8 cellular contexts compared by ENCODE assay signal in the genomic region with DNA sequence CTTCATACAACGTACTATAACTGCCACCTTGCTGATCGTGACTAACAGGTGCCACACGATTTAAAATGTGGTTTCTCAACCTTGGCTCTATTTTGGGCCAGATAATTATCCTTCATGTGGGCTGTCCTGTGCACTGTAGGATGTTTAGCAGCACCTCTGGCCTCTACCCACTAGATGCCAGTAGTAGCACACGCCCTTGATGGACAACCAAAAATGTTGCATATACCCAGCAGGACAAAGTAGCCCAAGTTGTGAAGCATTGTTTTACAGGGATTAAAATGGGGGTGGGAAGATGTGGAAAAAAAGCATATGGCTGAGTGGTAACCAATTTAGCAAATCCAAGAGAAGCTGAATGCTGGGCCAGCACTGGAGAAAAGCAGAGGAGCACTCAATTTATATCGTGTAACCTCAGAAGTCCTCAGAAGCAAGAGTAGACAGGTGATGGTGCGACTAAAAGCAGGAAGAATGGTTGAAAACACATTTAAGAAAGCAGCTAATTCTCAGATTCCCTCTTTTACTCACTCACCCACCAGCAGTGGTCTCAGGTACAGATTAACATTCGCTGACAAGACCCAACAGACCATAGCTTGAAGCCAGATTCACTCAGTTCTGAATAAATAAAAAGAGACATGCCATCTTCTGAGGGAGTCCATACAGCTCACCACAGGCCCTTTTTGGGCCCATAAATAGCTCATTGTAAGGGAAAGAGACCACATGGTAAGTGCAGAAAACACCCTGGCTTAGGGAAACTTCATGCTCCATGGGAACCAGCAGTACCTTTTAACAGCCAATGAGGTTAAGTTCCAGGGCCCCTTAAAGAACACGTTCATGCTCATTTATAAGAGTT. TPM values are rescaled to one million over a fixed set of nuclear protein-coding genes. Genes with fewer than 3 reads are reported as not detected.
DNase-seq lines count a peak whose midpoint lies in the region; ATAC-seq and TF ChIP-seq lines count a peak whose summit lies in the region.

No MANE protein-coding gene starts in this region.

- H3K9ac ChIP-seq in PC-3 (ENCODE audit: low read length): no peak overlapping the region

- TF ChIP-seq CTCF in GM12865 (IDR thresholded peaks at IDR 0.05; ENCODE audit: insufficient read depth, low read depth, low read length, missing control alignments): peak; percentile 90
- peak; percentile 73 for TF ChIP-seq CTCF in HFFc6 (IDR thresholded peaks at IDR 0.05)
- peak; percentile 90 for TF ChIP-seq CTCF in PC-3 (conservative IDR thresholded peaks at IDR 0.05; ENCODE audit: low read depth, low read length)
- TF ChIP-seq CTCF in heart left ventricle (IDR thresholded peaks at IDR 0.05): peak; percentile 48 to 73 (median 63)

- H3K9me3 ChIP-seq in PC-3 (ENCODE audit: low read length): no peaks in the 10 kb centered on the region
- no peaks in the 10 kb centered on the region for H3K9me3 ChIP-seq in heart left ventricle

- H3K27me3 ChIP-seq in PC-3 (ENCODE audit: low read length): no peaks in the 10 kb centered on the region
- H3K27me3 ChIP-seq in heart left ventricle: no peaks in the 10 kb centered on the region

- no peaks in the 10 kb centered on the region for H3K9me3 Mint-ChIP-seq in HFFc6

- H3K27ac ChIP-seq in PC-3 (ENCODE audit: low read length): no peak overlapping the region
- no peak overlapping the region for H3K27ac ChIP-seq in heart left ventricle

- no peak for TF ChIP-seq POLR2A in heart left ventricle (IDR thresholded peaks at IDR 0.05)

- BruUV-seq in PC-3 (replicated peaks; lab: Mats Ljungman, UMichigan): no TSS peak

- peak; percentile 98 for ATAC-seq in PC-3
- peak; percentile 63 to 91 (median 81) for ATAC-seq in heart left ventricle
- no peak for ATAC-seq in HG03196 (IDR thresholded peaks at IDR 0.05; ENCODE audit: unreplicated experiment)
- no peak for ATAC-seq in HG03565 (IDR thresholded peaks at IDR 0.05; ENCODE audit: unreplicated experiment)

- H2AFZ ChIP-seq in PC-3 (ENCODE audit: low read length): no peak overlapping the region

- H3F3A ChIP-seq in PC-3 (ENCODE audit: low read length, unreplicated experiment): no peaks in the 10 kb centered on the region

- no peak overlapping the region for H3K4me3 Mint-ChIP-seq in HFFc6

- H3K4me1 ChIP-seq in PC-3 (ENCODE audit: insufficient read depth, low read length): no peaks in the 10 kb centered on the region; the same call in 1 of the 2 replicates
- peaks cover 0 to 11% (median 0%) of the 10 kb centered on the region in 12 donors for H3K4me1 ChIP-seq in heart left ventricle

- H3K36me3 ChIP-seq in PC-3 (ENCODE audit: low read depth, low read length) (peaks cover 1% of the 10 kb centered on the region; the same call in 1 of the 2 replicates), heart left ventricle (peaks cover 0 to 71% (median 33%) of the 10 kb centered on the region in 9 donors)

- H3K27me3 Mint-ChIP-seq in HFFc6 (ENCODE audit: insufficient read depth): 0 out of 2 replicates have a peak, but pooled peaks cover 2% of the 10 kb centered on the region

- no peak overlapping the region for H3K4me2 ChIP-seq in PC-3 (ENCODE audit: low read length)

- intact Hi-C loops in PC-3 (cut with micrococcal nuclease) (loop anchor here (1.0 kb wide), 3 partner anchors 167 to 425 kb away; no protein-coding TSS in a partner anchor), heart left ventricle (cut with DNase I) (loop anchor here (2.0 to 10.0 kb wide), 14 partner anchors 166 to 430 kb away; no protein-coding TSS in a partner anchor)

- H3K9me2 ChIP-seq in PC-3 (replicated peaks; ENCODE audit: low read length): no peaks in the 10 kb centered on the region

- H3K36me3 Mint-ChIP-seq in HFFc6 (ENCODE audit: low read depth): peaks cover 14% of the 10 kb centered on the region; the same call in 1 of the 2 replicates

- no peaks in the 10 kb centered on the region for H3K79me2 ChIP-seq in PC-3 (ENCODE audit: low read length)

- POLR2A ChIA-PET in PC-3 (lab: Charles Lee; ENCODE audit: unreplicated experiment): no interaction called here

- peaks cover 4% of the 10 kb centered on the region; the same call in 1 of the 2 replicates for H3K4me1 Mint-ChIP-seq in HFFc6 (ENCODE audit: low read depth)

- H3K27ac Mint-ChIP-seq in HFFc6: no peak overlapping the region

- H3K4me3 ChIP-seq in GM12865 (ENCODE audit: low read depth, low read length) (no peak overlapping the region), PC-3 (ENCODE audit: low read length) (no peak overlapping the region), heart left ventricle (no peak overlapping the region)

- CTCF ChIA-PET in PC-3 (lab: Charles Lee): interaction anchor here (0.8 kb wide), 1 partner anchor 327 kb away, joined by 4 read pairs; no protein-coding TSS in a partner anchor

- peak; percentile 67 for DNase-seq in GM12865 (ENCODE audit: low read depth)
- DNase-seq in HFFc6: peak; percentile 49
- peak; percentile 72 for DNase-seq in PC-3
- DNase-seq in activated effector memory CD4-positive, alpha-beta T cell treated with anti-CD3 and anti-CD28 coated beads, Interleukin-2, amount 50 U/mL, for 16 hours: peak; percentile 77
- peak in 2 of 5 donors; percentile 29 to 32 for DNase-seq in heart left ventricle
- peak; percentile 15 for DNase-seq in stimulated activated CD4-positive, alpha-beta T cell treated with anti-CD3 and anti-CD28 coated beads, Interleukin-12 subunit alpha, Interleukin-12 subunit beta, amount 100 ng/mL, for 4 hours

- WGBS in heart left ventricle, 4 donors: 76 to 84% (median 78%) methylated on average over 8 of the region's 8 CpGs

- H4K20me1 ChIP-seq in PC-3 (ENCODE audit: low read length): no peaks in the 10 kb centered on the region

RNA-seq across cellular contexts. Expression of gene RAPH1, which starts 50.6 kb away (rescaled TPM):
- total RNA-seq in HFFc6 (2021; fragmentation: NEBNext Ultra II Directional; extraction: Animal tissue kit (Norgen Biotek cat#: 25700)): 10 to 100 TPM; 40.9 to 49.5 (median 46.9) TPM
- 7.0 and 40.3 TPM in 2 replicates for total RNA-seq in PC-3 (2014; rRNA removed)
- 10 to 100 TPM; 13.1 to 30.4 (median 16.8) TPM for total RNA-seq in heart left ventricle
- polyA plus RNA-seq in heart left ventricle: 10 to 100 TPM in 1 of 2 donors, 1 to 10 TPM in 1; 3.6 to 10.3 TPM

Comparison
In these comparisons a context has a peak if more than half of its experiments do, and no peak if none do; other contexts are left out.
1. ATAC-seq: peak in PC-3 (single experiment) and heart left ventricle (4 of 4); none in HG03196 (single experiment) and HG03565 (single experiment).
2. Peak in every context shown above with its lines, with median percentiles within 50 percentile points of each other: CTCF ChIP-seq.